ENCODE assay signal across 6 cellular contexts in genomic region chr16:70149296-70149695, GRCh38. TPM values are rescaled to one million over a fixed set of nuclear protein-coding genes. Genes with fewer than 3 reads are reported as not detected.
"Had no signal": no experiment of that assay in that cellular context is flagged by ENCODE, and none has a peak within 500 bp of the region (broad histone marks: within the 10 kb centered on the region; RNA-seq: fewer than 3 reads in every experiment).

No MANE protein-coding gene starts in this region.

RNA-seq across cellular contexts. Expression of gene CLEC18C, which starts 24.3 kb away (rescaled TPM):
- total RNA-seq: pulmonary artery endothelial cell, right atrium auricular region, sigmoid colon, suprapubic skin, upper lobe of right lung, urinary bladder had no signal
